In genomic region chr3:100864471-100865268, GRCh38 we compare ENCODE assay signal across 17 cellular contexts.
"Had no signal": no experiment of that assay in that cellular context is flagged by ENCODE, and none has a peak within 500 bp of the region (broad histone marks: within the 10 kb centered on the region; RNA-seq: fewer than 3 reads in every experiment).

No MANE protein-coding gene starts in this region.

- H3K27me3 ChIP-seq: brain microvascular endothelial cell, ovary, stomach had no signal

- H3K27me3 Mint-ChIP-seq: dendritic cell treated with granulocyte-macrophage colony-stimulating factor and Interleukin-4, amounts not matched to agents 40 ng/mL and 50 ng/mL, for 4 days had no signal

- H3K4me3 ChIP-seq: ovary, stomach had no signal

- ATAC-seq: effector memory CD8-positive, alpha-beta T cell; left colon had no signal

- DNase-seq: activated CD4-positive, alpha-beta T cell treated with anti-CD3 and anti-CD28 coated beads, Interleukin-2, amount 50 U/mL, for 4 hours; activated CD4-positive, CD25-positive, alpha-beta regulatory T cell treated with anti-CD3 and anti-CD28 coated beads, Interleukin-2, amount 50 U/mL, for 72 hours; activated effector memory CD4-positive, alpha-beta T cell treated with Interleukin-2 at 50 U/mL for 16 hours; activated T-cell treated with anti-CD3 and anti-CD28 coated beads, Interleukin-2, amount 50 U/mL, for 1 hour; brain microvascular endothelial cell; effector memory CD8-positive, alpha-beta T cell; erythroblast; left colon; nephron progenitor cell; ovary; retina; stimulated activated CD4-positive, alpha-beta T cell treated with anti-CD3 and anti-CD28 coated beads, Interleukin-15, amount 100 ng/mL, for 24 hours; stimulated activated CD4-positive, alpha-beta T cell treated with anti-CD3 and anti-CD28 coated beads, Interleukin-4, amount 100 ng/mL, for 24 hours; stomach had no signal

- H3K4me1 Mint-ChIP-seq: activated naive CD4-positive, alpha-beta T cell treated with anti-CD3 and anti-CD28 coated beads, Interleukin-2, amount 50 U/mL, for 24 hours; nephron progenitor cell had no signal

- H3K27ac ChIP-seq: brain microvascular endothelial cell, ovary, stomach had no signal

- H3K27ac Mint-ChIP-seq: activated naive CD4-positive, alpha-beta T cell treated with anti-CD3 and anti-CD28 coated beads, Interleukin-2, amount 50 U/mL, for 24 hours; dendritic cell treated with granulocyte-macrophage colony-stimulating factor and Interleukin-4, amounts not matched to agents 40 ng/mL and 50 ng/mL, for 4 days; effector memory CD8-positive, alpha-beta T cell; nephron progenitor cell had no signal

- H3K9me3 Mint-ChIP-seq: activated naive CD4-positive, alpha-beta T cell treated with anti-CD3 and anti-CD28 coated beads, Interleukin-2, amount 50 U/mL, for 24 hours; dendritic cell treated with granulocyte-macrophage colony-stimulating factor and Interleukin-4, amounts not matched to agents 40 ng/mL and 50 ng/mL, for 4 days; effector memory CD8-positive, alpha-beta T cell; nephron progenitor cell had no signal

- H3K36me3 Mint-ChIP-seq: activated naive CD4-positive, alpha-beta T cell treated with anti-CD3 and anti-CD28 coated beads, Interleukin-2, amount 50 U/mL, for 24 hours had no signal

- H3K36me3 ChIP-seq: brain microvascular endothelial cell, ovary, thoracic aorta had no signal

- H3K4me3 Mint-ChIP-seq: activated naive CD4-positive, alpha-beta T cell treated with anti-CD3 and anti-CD28 coated beads, Interleukin-2, amount 50 U/mL, for 24 hours; dendritic cell treated with granulocyte-macrophage colony-stimulating factor and Interleukin-4, amounts not matched to agents 40 ng/mL and 50 ng/mL, for 4 days; effector memory CD8-positive, alpha-beta T cell; nephron progenitor cell had no signal

- H3K9me3 ChIP-seq: ovary, stomach, thoracic aorta had no signal
